ENCODE assay signal across 14 cellular contexts in the genomic region with DNA sequence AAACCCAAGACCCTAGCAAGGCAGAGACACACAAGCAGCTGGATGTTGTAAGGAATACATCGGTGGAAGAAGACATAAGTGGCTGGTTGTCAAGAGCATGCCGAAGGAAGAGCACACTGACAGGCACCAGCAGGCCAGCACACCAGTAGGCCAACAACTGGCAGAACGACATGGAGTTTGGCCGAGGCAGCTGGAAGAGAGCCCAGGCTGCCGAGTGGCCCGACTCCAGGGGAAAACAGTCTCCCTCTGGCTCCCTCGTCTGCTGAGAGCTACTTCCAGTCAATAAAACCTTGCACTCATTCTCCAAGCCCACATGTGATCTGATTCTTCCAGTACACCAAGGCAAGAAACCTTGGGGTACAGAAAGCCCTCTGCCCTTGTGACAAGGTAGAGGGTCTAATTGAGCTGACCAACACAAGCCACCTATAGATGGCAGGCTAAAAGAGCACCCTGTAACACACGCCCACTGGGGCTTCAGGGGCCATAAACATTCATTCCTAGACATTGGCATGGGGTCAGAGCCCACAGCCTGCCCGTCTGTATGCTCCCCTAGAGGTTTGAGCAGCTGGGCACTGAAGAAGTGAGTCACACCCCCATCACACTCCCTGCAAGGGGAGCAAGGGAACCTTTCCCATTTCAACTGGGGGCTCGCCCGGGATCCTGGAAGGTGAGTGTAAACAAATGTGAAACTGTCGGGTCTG. TPM values are rescaled to one million over a fixed set of nuclear protein-coding genes. Genes with fewer than 3 reads are reported as not detected.
DNase-seq lines count a peak whose midpoint lies in the region; ATAC-seq, FAIRE-seq and TF ChIP-seq lines count a peak whose summit lies in the region.
"Had no signal": no experiment of that assay in that cellular context is flagged by ENCODE, and none has a peak within 500 bp of the region (broad histone marks: within the 10 kb centered on the region; RNA-seq: fewer than 3 reads in every experiment).

No MANE protein-coding gene starts in this region.

- no peak overlapping the region for H3K4me3 ChIP-seq in neural progenitor cell
- H3K4me3 ChIP-seq: adrenal gland, left lung had no signal

- no peak for FAIRE-seq in GM12892 (lab: Jason Lieb, UNC)

- no peak overlapping the region for H2AFZ ChIP-seq in neural progenitor cell (replicated peaks)

- DNase-seq in COLO668 (lab: John Stamatoyannopoulos, UW; ENCODE audit: unreplicated experiment) = peak; percentile 46
- peak; percentile 30 for DNase-seq in HT1080 (ENCODE audit: low read depth)
- DNase-seq in chondrocyte (ENCODE audit: low spot score) = no peak
- DNase-seq in neural progenitor cell (ENCODE audit: low spot score) = no peak
- no peak for DNase-seq in activated naive CD4-positive, alpha-beta T cell treated with anti-CD3 and anti-CD28 coated beads, Interleukin-2, amount 50 U/mL, for 72 hours (ENCODE audit: low spot score in 2 of 2)
- DNase-seq in GM12892 (ENCODE audit: insufficient read length) = no peak
- DNase-seq in DMS114 treated with DMSO at 0.1 percent for 48 hours (lab: John Stamatoyannopoulos, UW; ENCODE audit: unreplicated experiment) = no peak
- DNase-seq: activated CD4-positive, CD25-positive, alpha-beta regulatory T cell; BE2C; effector memory CD4-positive, alpha-beta T cell; left lung had no signal

- H3K27ac Mint-ChIP-seq in chondrocyte (ENCODE audit: unreplicated experiment) (peak overlapping the region; percentile 78), nephron (peak overlapping the region in 2 of 3 experiments; percentile 31 to 43), neural progenitor cell (no peak overlapping the region)
- H3K27ac Mint-ChIP-seq in activated naive CD4-positive, alpha-beta T cell treated with anti-CD3 and anti-CD28 coated beads, Interleukin-2, amount 50 U/mL, for 72 hours = no peak overlapping the region
- H3K27ac Mint-ChIP-seq: stimulated activated memory B cell treated with anti-CD40 and anti-IgM and Interleukin-4, amounts not matched to agents 10 μg/mL and 1 μg/mL and 100 μg/mL, for 72 hours had no signal

- H3K79me2 ChIP-seq in neural progenitor cell (ENCODE audit: low read depth) = no peaks in the 10 kb centered on the region

- no peaks in the 10 kb centered on the region for H3K27me3 ChIP-seq in neural progenitor cell
- H3K27me3 ChIP-seq: adrenal gland, BE2C, left lung had no signal

- H3K4me1 Mint-ChIP-seq in chondrocyte (ENCODE audit: low read depth) (peaks cover 53% of the 10 kb centered on the region), nephron (peaks cover 32% of the 10 kb centered on the region), neural progenitor cell (peaks cover 6% of the 10 kb centered on the region)

- TF ChIP-seq CTCF in chondrocyte (IDR thresholded peaks at IDR 0.05) = peak; percentile 17
- no peak for TF ChIP-seq CTCF in nephron (IDR thresholded peaks at IDR 0.05; ENCODE audit: unreplicated experiment in 3 of 3)
- no peak for TF ChIP-seq CTCF in neural progenitor cell (IDR thresholded peaks at IDR 0.05)

- no peaks in the 10 kb centered on the region for H3K9me3 ChIP-seq in neural progenitor cell (ENCODE audit: low read depth)
- H3K9me3 ChIP-seq: BE2C had no signal

- no peaks in the 10 kb centered on the region for H3K36me3 ChIP-seq in neural progenitor cell
- H3K36me3 ChIP-seq: adrenal gland, BE2C, left lung had no signal

- no peak overlapping the region for H3K9ac ChIP-seq in neural progenitor cell

- peaks cover 6% of the 10 kb centered on the region for H3K9me3 Mint-ChIP-seq in chondrocyte (ENCODE audit: low read depth)
- H3K9me3 Mint-ChIP-seq in nephron = peaks cover 15% of the 10 kb centered on the region
- peaks cover 6% of the 10 kb centered on the region for H3K9me3 Mint-ChIP-seq in neural progenitor cell
- peaks cover 17 to 23% of the 10 kb centered on the region in 2 donors for H3K9me3 Mint-ChIP-seq in activated naive CD4-positive, alpha-beta T cell treated with anti-CD3 and anti-CD28 coated beads, Interleukin-2, amount 50 U/mL, for 72 hours

- no peak for TF ChIP-seq POLR2A in GM12892 (IDR thresholded peaks at IDR 0.05; ENCODE audit: low read depth, low read length)

- H3K27me3 Mint-ChIP-seq in chondrocyte (ENCODE audit: low read depth) = no peaks in the 10 kb centered on the region
- H3K27me3 Mint-ChIP-seq in nephron (ENCODE audit: low read depth) = no peaks in the 10 kb centered on the region
- H3K27me3 Mint-ChIP-seq in neural progenitor cell (ENCODE audit: insufficient read depth, low read depth) = peaks cover 8% of the 10 kb centered on the region
- H3K27me3 Mint-ChIP-seq: stimulated activated memory B cell treated with anti-CD40 and anti-IgM and Interleukin-4, amounts not matched to agents 10 μg/mL and 1 μg/mL and 100 μg/mL, for 72 hours had no signal

- no peaks in the 10 kb centered on the region for H4K20me1 ChIP-seq in neural progenitor cell (ENCODE audit: low read depth)

- H3K4me2 ChIP-seq in neural progenitor cell = no peak overlapping the region

- H3K27ac ChIP-seq in neural progenitor cell = no peak overlapping the region
- H3K27ac ChIP-seq: adrenal gland, left lung had no signal

- no peak overlapping the region for H3K4me3 Mint-ChIP-seq in chondrocyte (ENCODE audit: unreplicated experiment)
- no peak overlapping the region for H3K4me3 Mint-ChIP-seq in nephron
- H3K4me3 Mint-ChIP-seq in neural progenitor cell = no peak overlapping the region
- H3K4me3 Mint-ChIP-seq: stimulated activated memory B cell treated with anti-CD40 and anti-IgM and Interleukin-4, amounts not matched to agents 10 μg/mL and 1 μg/mL and 100 μg/mL, for 72 hours had no signal

- H3K4me1 ChIP-seq in neural progenitor cell = peaks cover 5% of the 10 kb centered on the region
- H3K4me1 ChIP-seq: BE2C had no signal

- no peaks in the 10 kb centered on the region for H3F3A ChIP-seq in neural progenitor cell (ENCODE audit: low read depth)

- peaks cover 2% of the 10 kb centered on the region for H3K36me3 Mint-ChIP-seq in chondrocyte (ENCODE audit: low read depth)
- peaks cover 12% of the 10 kb centered on the region for H3K36me3 Mint-ChIP-seq in nephron (ENCODE audit: low read depth)
- H3K36me3 Mint-ChIP-seq in neural progenitor cell = no peaks in the 10 kb centered on the region
- H3K36me3 Mint-ChIP-seq in activated naive CD4-positive, alpha-beta T cell treated with anti-CD3 and anti-CD28 coated beads, Interleukin-2, amount 50 U/mL, for 72 hours = peaks cover 21 to 22% of the 10 kb centered on the region in 2 donors

- ATAC-seq in activated naive CD4-positive, alpha-beta T cell treated with anti-CD3 and anti-CD28 coated beads, Interleukin-2, amount 50 U/mL, for 72 hours = no peak
- ATAC-seq: left lung; stimulated activated memory B cell treated with anti-CD40 and anti-IgM and Interleukin-4, amounts not matched to agents 10 μg/mL and 1 μg/mL and 100 μg/mL, for 72 hours had no signal

RNA-seq across cellular contexts. Expression of gene TNS3, which starts 14.7 kb away (rescaled TPM):
- total RNA-seq in HT1080 (2014; rRNA removed; shearing (Covaris generic)) = 32.6 and 38.2 TPM in 2 replicates
- 15.1 and 17.2 TPM in 2 replicates for polyA plus RNA-seq in HT1080 (2015; cell fraction: cytosol; rRNA removed)
- polyA plus RNA-seq in HT1080 (2015; cell fraction: nucleus; rRNA removed) = 41.0 and 45.0 TPM in 2 replicates
- total RNA-seq in chondrocyte (320 to 433 TPM (median 426 TPM) in 3 replicates), neural progenitor cell (ENCODE audit: low replicate concordance) (15.0 and 21.8 TPM in 2 replicates)
- total RNA-seq in activated naive CD4-positive, alpha-beta T cell treated with anti-CD3 and anti-CD28 coated beads, Interleukin-2, amount 50 U/mL, for 72 hours = 1 to 10 TPM in 1 of 2 donors, under 1 TPM in 1; 0.23 to 1.7 TPM
- 2.6 TPM for polyA plus RNA-seq in GM12892 (2012; ENCODE audit: missing spikeins)

Comparison
In these comparisons a context has a peak if more than half of its experiments do, and no peak if none do; other contexts are left out.
1. DNase-seq: peak in COLO668 (single experiment) and HT1080 (single experiment); none in chondrocyte (single experiment), neural progenitor cell (single experiment), activated naive CD4-positive, alpha-beta T cell treated with anti-CD3 and anti-CD28 coated beads, Interleukin-2, amount 50 U/mL, for 72 hours (0 of 2), GM12892 (single experiment) and DMS114 treated with DMSO at 0.1 percent for 48 hours (single experiment).
2. H3K27ac Mint-ChIP-seq: peak in chondrocyte (single experiment) and nephron (2 of 3); none in neural progenitor cell (single experiment) and activated naive CD4-positive, alpha-beta T cell treated with anti-CD3 and anti-CD28 coated beads, Interleukin-2, amount 50 U/mL, for 72 hours (0 of 2).